In genomic region chr12:22481557-22482104, GRCh38 we compare ENCODE assay signal across 15 cellular contexts.
DNase-seq lines count a peak whose midpoint lies in the region; ATAC-seq and TF ChIP-seq lines count a peak whose summit lies in the region.
"Had no signal": no experiment of that assay in that cellular context is flagged by ENCODE, and none has a peak within 500 bp of the region (broad histone marks: within the 10 kb centered on the region; RNA-seq: fewer than 3 reads in every experiment).

No MANE protein-coding gene starts in this region.

- TF ChIP-seq CTCF in CD8-positive, alpha-beta T cell (IDR thresholded peaks at IDR 0.05), result no peak
- TF ChIP-seq CTCF in right atrium auricular region (IDR thresholded peaks at IDR 0.05), result no peak

- no peak overlapping the region for H2BK5ac ChIP-seq in mesendoderm (ENCODE audit: low read length)

- H3K4me3 Mint-ChIP-seq in memory B cell, result no peak overlapping the region
- H3K4me3 Mint-ChIP-seq in CD8-positive, alpha-beta T cell, result no peak overlapping the region
- H3K4me3 Mint-ChIP-seq: B cell; CD4-positive, alpha-beta memory T cell had no signal

- peaks cover 13% of the 10 kb centered on the region for H3K36me3 ChIP-seq in CD8-positive, alpha-beta T cell (ENCODE audit: insufficient read depth, low read length)
- H3K36me3 ChIP-seq in mesendoderm (ENCODE audit: control insufficient read depth, insufficient read depth, low read length), result no peaks in the 10 kb centered on the region
- peaks cover 21% of the 10 kb centered on the region for H3K36me3 ChIP-seq in right atrium auricular region

- no peak overlapping the region for H3K56ac ChIP-seq in mesendoderm (ENCODE audit: low read length)

- no peak overlapping the region for H3K4me2 ChIP-seq in mesendoderm (ENCODE audit: low read length)
- H3K4me2 ChIP-seq: PC-9 had no signal

- no peaks in the 10 kb centered on the region for H3K4me1 ChIP-seq in CD8-positive, alpha-beta T cell (ENCODE audit: insufficient read depth, low read length)
- H3K4me1 ChIP-seq in mesendoderm (ENCODE audit: control insufficient read depth, low read depth, low read length) (no peaks in the 10 kb centered on the region), right atrium auricular region (no peaks in the 10 kb centered on the region)

- H2AK5ac ChIP-seq in mesendoderm (ENCODE audit: low read length), result no peak overlapping the region

- intact Hi-C loops in CD8-positive, alpha-beta T cell (cut with DNase I, micrococcal nuclease), result no loop called here

- no peak overlapping the region for H3K27ac ChIP-seq in CD8-positive, alpha-beta T cell (ENCODE audit: low read depth, low read length)
- H3K27ac ChIP-seq in mesendoderm (ENCODE audit: low read depth, low read length) (no peak overlapping the region), right atrium auricular region (no peak overlapping the region)
- H3K27ac ChIP-seq: PC-9 had no signal

- peaks cover 28% of the 10 kb centered on the region for H3K36me3 Mint-ChIP-seq in memory B cell
- peaks cover 67% of the 10 kb centered on the region for H3K36me3 Mint-ChIP-seq in CD8-positive, alpha-beta T cell

- H3K79me1 ChIP-seq in mesendoderm (ENCODE audit: low read length), result no peaks in the 10 kb centered on the region

- H3K9me3 Mint-ChIP-seq in memory B cell, result no peaks in the 10 kb centered on the region
- H3K9me3 Mint-ChIP-seq in CD8-positive, alpha-beta T cell, result no peaks in the 10 kb centered on the region
- H3K9me3 Mint-ChIP-seq: CD4-positive, alpha-beta memory T cell had no signal

- H3K27ac Mint-ChIP-seq in memory B cell, result peak overlapping the region; percentile 9
- no peak overlapping the region for H3K27ac Mint-ChIP-seq in CD8-positive, alpha-beta T cell
- H3K27ac Mint-ChIP-seq: B cell had no signal

- H3K18ac ChIP-seq in mesendoderm (ENCODE audit: low read length), result no peak overlapping the region

- H3K9me3 ChIP-seq in CD8-positive, alpha-beta T cell (ENCODE audit: low read length), result no peaks in the 10 kb centered on the region
- no peaks in the 10 kb centered on the region for H3K9me3 ChIP-seq in right atrium auricular region

- no peaks in the 10 kb centered on the region for H3K79me2 ChIP-seq in mesendoderm (ENCODE audit: control insufficient read depth, insufficient read depth, low read length)

- H3K9ac ChIP-seq in mesendoderm (ENCODE audit: low read length), result no peak overlapping the region

- H3K23ac ChIP-seq in mesendoderm (ENCODE audit: low read length), result no peak overlapping the region

- H3K4me3 ChIP-seq in CD8-positive, alpha-beta T cell (ENCODE audit: low read depth, low read length), result no peak overlapping the region
- H3K4me3 ChIP-seq in mesendoderm (ENCODE audit: low read length) (no peak overlapping the region), right atrium auricular region (no peak overlapping the region)
- H3K4me3 ChIP-seq: PC-9 had no signal

- ATAC-seq in memory B cell (ENCODE audit: low read depth), result no peak
- ATAC-seq in CD8-positive, alpha-beta T cell, result no peak
- ATAC-seq: HepG2 had no signal

- H4K5ac ChIP-seq in mesendoderm (ENCODE audit: low read length), result no peak overlapping the region

- H3K27me3 Mint-ChIP-seq in memory B cell, result no peaks in the 10 kb centered on the region
- H3K27me3 Mint-ChIP-seq in CD8-positive, alpha-beta T cell (ENCODE audit: low read depth), result no peaks in the 10 kb centered on the region
- H3K27me3 Mint-ChIP-seq: B cell; CD4-positive, alpha-beta memory T cell had no signal

- H4K8ac ChIP-seq in mesendoderm (ENCODE audit: low read depth, low read length), result no peak overlapping the region

- no peak overlapping the region for H2BK15ac ChIP-seq in mesendoderm (replicated peaks; ENCODE audit: low read depth)

- POLR2A ChIA-PET in CD8-positive, alpha-beta T cell (lab: Charles Lee), result no interaction called here

- DNase-seq in DMS79 treated with DMSO at 0.1 percent for 48 hours (lab: John Stamatoyannopoulos, UW) (peak; percentile 59), NCI-H1417 (lab: John Stamatoyannopoulos, UW) (peak; percentile 13 to 77 (median 56)), NCI-H69 (lab: John Stamatoyannopoulos, UW) (peak; percentile 73), memory B cell (ENCODE audit: low spot score in 2 of 2) (no peak), mesendoderm (no peak), right atrium auricular region (ENCODE audit: low spot score) (no peak)
- no peak for DNase-seq in CD8-positive, alpha-beta T cell
- DNase-seq: CD4-positive, alpha-beta memory T cell; EL; Karpas-422; NCI-H1436; NCI-H510A treated with DMSO at 0.1 percent for 48 hours; PC-9 had no signal

- H3K4ac ChIP-seq in mesendoderm (ENCODE audit: low read depth, low read length), result no peak overlapping the region

- H2BK120ac ChIP-seq in mesendoderm (ENCODE audit: low read depth, low read length), result no peak overlapping the region

- no peaks in the 10 kb centered on the region for H3K27me3 ChIP-seq in CD8-positive, alpha-beta T cell (ENCODE audit: insufficient read depth, low read length)
- no peaks in the 10 kb centered on the region for H3K27me3 ChIP-seq in mesendoderm (ENCODE audit: insufficient read depth, low read length, poor library complexity)
- no peaks in the 10 kb centered on the region for H3K27me3 ChIP-seq in right atrium auricular region

- CTCF ChIA-PET in CD8-positive, alpha-beta T cell (lab: Charles Lee), result interaction anchor here (0.8 kb wide), 1 partner anchor 72 kb away, joined by 3 read pairs; no protein-coding TSS in a partner anchor

- H3K4me1 Mint-ChIP-seq in memory B cell, result peaks cover 7% of the 10 kb centered on the region
- H3K4me1 Mint-ChIP-seq in CD8-positive, alpha-beta T cell (ENCODE audit: low read depth), result peaks cover 5% of the 10 kb centered on the region
- H3K4me1 Mint-ChIP-seq: B cell had no signal

- no CpG with 5 or more reads among the region's 5 CpGs for WGBS in mesendoderm (ENCODE audit: extremely low coverage, insufficient coverage, low lambda C conversion rate)

Comparison
In these comparisons a context has a peak if more than half of its experiments do, and no peak if none do; other contexts are left out.
1. DNase-seq: peak in DMS79 treated with DMSO at 0.1 percent for 48 hours (single experiment), NCI-H1417 (3 of 3) and NCI-H69 (single experiment); none in memory B cell (0 of 2), CD8-positive, alpha-beta T cell (0 of 7), mesendoderm (single experiment) and right atrium auricular region (single experiment).